8 cellular contexts compared by ENCODE assay signal in the genomic region with DNA sequence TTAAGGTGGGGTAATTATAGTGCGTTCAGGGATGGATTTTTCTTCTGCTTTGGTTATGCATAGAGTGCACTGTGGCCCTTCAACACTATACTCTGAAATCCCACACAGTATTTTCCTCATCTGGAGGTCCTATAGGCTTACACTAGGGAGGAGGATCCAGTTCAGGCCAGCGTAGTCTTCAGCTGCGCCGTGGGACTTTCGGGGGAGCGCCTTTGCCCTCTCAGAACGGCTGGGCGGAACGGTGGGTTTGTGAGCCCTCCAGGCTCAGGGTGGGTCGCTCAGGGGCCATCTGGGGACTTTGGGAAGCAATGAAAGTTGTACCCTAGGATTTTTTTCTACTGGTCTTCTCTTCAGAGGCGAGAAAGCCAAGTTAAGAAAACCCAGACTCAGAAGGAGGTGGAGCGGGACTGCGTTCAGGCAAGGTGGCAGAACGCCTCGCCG. TPM values are rescaled to one million over a fixed set of nuclear protein-coding genes. Genes with fewer than 3 reads are reported as not detected.
DNase-seq lines count a peak whose midpoint lies in the region; ATAC-seq, FAIRE-seq and TF ChIP-seq lines count a peak whose summit lies in the region.

No MANE protein-coding gene starts in this region.

- H3K4me1 Mint-ChIP-seq in CD4-positive, CD25-positive, alpha-beta regulatory T cell = peaks cover 10 to 28% (median 19%) of the 10 kb centered on the region in 4 donors
- H3K4me1 Mint-ChIP-seq in brain = peaks cover 25% of the 10 kb centered on the region

- H3K4me3 Mint-ChIP-seq in CD4-positive, CD25-positive, alpha-beta regulatory T cell = peak overlapping the region; percentile 90 to 98 (median 93)
- peak overlapping the region; percentile 92 to 97 (median 95) for H3K4me3 Mint-ChIP-seq in brain

- H3K36me3 ChIP-seq in CD4-positive, CD25-positive, alpha-beta regulatory T cell (ENCODE audit: control insufficient read depth, insufficient read depth, low read length) = no peaks in the 10 kb centered on the region
- H3K36me3 ChIP-seq in kidney (ENCODE audit: control insufficient read depth in 1 of 2, insufficient read depth in 2 of 2, low read length in 2 of 2) (no peaks in the 10 kb centered on the region), subcutaneous abdominal adipose tissue (ENCODE audit: control insufficient read depth in 5 of 5, insufficient read depth in 5 of 5, low read length in 5 of 5) (no peaks in the 10 kb centered on the region)

- peaks cover 11% of the 10 kb centered on the region for H3K27me3 Mint-ChIP-seq in CD4-positive, CD25-positive, alpha-beta regulatory T cell
- peaks cover 18% of the 10 kb centered on the region for H3K27me3 Mint-ChIP-seq in brain

- H3K27ac ChIP-seq in CD4-positive, CD25-positive, alpha-beta regulatory T cell (ENCODE audit: insufficient read depth, low read length, poor library complexity, severe bottlenecking) = peak overlapping the region; percentile 96
- H3K27ac ChIP-seq in kidney (ENCODE audit: low read depth in 2 of 2, low read length in 2 of 2) (peak overlapping the region; percentile 98 to 99), subcutaneous abdominal adipose tissue (ENCODE audit: low read depth, low read length) (peak overlapping the region; percentile 98)

- H3K4me3 ChIP-seq in CD4-positive, CD25-positive, alpha-beta regulatory T cell (ENCODE audit: low read depth, low read length) = peak overlapping the region; percentile 83
- H3K4me3 ChIP-seq in kidney (ENCODE audit: low read length in 2 of 2) (peak overlapping the region; percentile 90 to 95), subcutaneous abdominal adipose tissue (ENCODE audit: low read depth in 1 of 5, low read length in 5 of 5) (peak overlapping the region; percentile 90 to 99 (median 94))

- FAIRE-seq in kidney (lab: Jason Lieb, UNC) = no peak

- no peaks in the 10 kb centered on the region for H3K9me3 ChIP-seq in CD4-positive, CD25-positive, alpha-beta regulatory T cell (ENCODE audit: control insufficient read depth in 2 of 2, low read length in 2 of 2)
- H3K9me3 ChIP-seq in kidney (ENCODE audit: control insufficient read depth in 1 of 2, low read length in 2 of 2) (no peaks in the 10 kb centered on the region), subcutaneous abdominal adipose tissue (ENCODE audit: control insufficient read depth in 5 of 5, low read length in 5 of 5) (no peaks in the 10 kb centered on the region)

- intact Hi-C loops in kidney (cut with DNase I) = no loop called here

- H3K4me1 ChIP-seq in CD4-positive, CD25-positive, alpha-beta regulatory T cell (ENCODE audit: control insufficient read depth, insufficient read depth, low read length, poor library complexity, severe bottlenecking) = peaks cover 31% of the 10 kb centered on the region
- H3K4me1 ChIP-seq in kidney (ENCODE audit: control insufficient read depth in 1 of 2, insufficient read depth in 1 of 2, low read depth in 1 of 2, low read length in 2 of 2) = peaks cover 2 to 5% of the 10 kb centered on the region in 2 donors
- H3K4me1 ChIP-seq in subcutaneous abdominal adipose tissue (ENCODE audit: control insufficient read depth in 5 of 5, insufficient read depth in 5 of 5, low read length in 5 of 5) = peaks cover 3 to 24% (median 19%) of the 10 kb centered on the region in 5 donors

- H3K27me3 ChIP-seq in CD4-positive, CD25-positive, alpha-beta regulatory T cell (ENCODE audit: control insufficient read depth, insufficient read depth, low read length) = no peaks in the 10 kb centered on the region
- no peaks in the 10 kb centered on the region for H3K27me3 ChIP-seq in subcutaneous abdominal adipose tissue (ENCODE audit: control insufficient read depth in 5 of 5, insufficient read depth in 4 of 5, low read length in 5 of 5)

- H3K9ac ChIP-seq in kidney (ENCODE audit: low read length in 2 of 2) (peak overlapping the region; percentile 89 to 96), subcutaneous abdominal adipose tissue (ENCODE audit: low read length in 5 of 5) (peak overlapping the region; percentile 87 to 99 (median 92))

- DNase-seq in CD4-positive, CD25-positive, alpha-beta regulatory T cell = no peak
- DNase-seq in NCI-H526 treated with DMSO at 0.1 percent for 48 hours (lab: John Stamatoyannopoulos, UW) (peak; percentile 37), kidney (no peak), GOT3 (lab: John Stamatoyannopoulos, UW) (no peak)

- H3K27ac Mint-ChIP-seq in CD4-positive, CD25-positive, alpha-beta regulatory T cell = peak overlapping the region; percentile 93 to 98 (median 97)
- H3K27ac Mint-ChIP-seq in brain = peak overlapping the region; percentile 89 to 98 (median 98)

- H3K36me3 Mint-ChIP-seq in CD4-positive, CD25-positive, alpha-beta regulatory T cell = no peaks in the 10 kb centered on the region
- H3K36me3 Mint-ChIP-seq in brain = no peaks in the 10 kb centered on the region

- TF ChIP-seq CTCF in brain (conservative IDR thresholded peaks at IDR 0.05) (peak; percentile 50 to 57), kidney (IDR thresholded peaks at IDR 0.05; ENCODE audit: borderline replicate concordance, extremely low read depth, insufficient read depth) (no peak)

- no peaks in the 10 kb centered on the region for H3K9me3 Mint-ChIP-seq in CD4-positive, CD25-positive, alpha-beta regulatory T cell
- no peaks in the 10 kb centered on the region for H3K9me3 Mint-ChIP-seq in brain

- ATAC-seq in CD4-positive, CD25-positive, alpha-beta regulatory T cell (ENCODE audit: low read depth in 2 of 2) = peak in 1 of 2 donors; percentile 2
- peak; percentile 24 for ATAC-seq in GM18858 (IDR thresholded peaks at IDR 0.05; ENCODE audit: unreplicated experiment)
- peak; percentile 15 for ATAC-seq in HG03039 (IDR thresholded peaks at IDR 0.05; ENCODE audit: unreplicated experiment)

RNA-seq across cellular contexts. Expression of a gene that starts 0.7 kb away (rescaled TPM):
- total RNA-seq in CD4-positive, CD25-positive, alpha-beta regulatory T cell = 45.7 TPM
- 10 to 100 TPM; 40.3 to 55.5 (median 43.0) TPM for polyA plus RNA-seq in CD4-positive, CD25-positive, alpha-beta regulatory T cell
- polyA plus RNA-seq in brain (ENCODE audit: insufficient read depth, low read depth, low replicate concordance) (24.4 TPM), kidney (ENCODE audit: insufficient read depth, low read depth, low replicate concordance) (38.9 TPM)
- 52.5 TPM for total RNA-seq in kidney

RNA-seq across cellular contexts. Expression of a gene that starts 35.4 kb away (rescaled TPM):
- total RNA-seq in CD4-positive, CD25-positive, alpha-beta regulatory T cell = 580 TPM
- 100 to 1,000 TPM; 254 to 402 (median 306) TPM for polyA plus RNA-seq in CD4-positive, CD25-positive, alpha-beta regulatory T cell
- polyA plus RNA-seq in brain (ENCODE audit: insufficient read depth, low read depth, low replicate concordance) (23.3 TPM), kidney (ENCODE audit: insufficient read depth, low read depth, low replicate concordance) (65.7 TPM)
- total RNA-seq in kidney = 130 TPM

RNA-seq across cellular contexts. Expression of a gene that starts 56.7 kb away (rescaled TPM):
- total RNA-seq in CD4-positive, CD25-positive, alpha-beta regulatory T cell = 51.1 TPM
- polyA plus RNA-seq in CD4-positive, CD25-positive, alpha-beta regulatory T cell = 10 to 100 TPM in 3 of 4 donors, 1 to 10 TPM in 1; 9.8 to 27.2 (median 14.9) TPM
- polyA plus RNA-seq in brain (ENCODE audit: insufficient read depth, low read depth, low replicate concordance) (18.6 TPM), kidney (ENCODE audit: insufficient read depth, low read depth, low replicate concordance) (48.3 TPM)
- total RNA-seq in kidney = 25.1 TPM
